ENCODE assay signal across 35 cellular contexts in genomic region chr7:78261739-78262138, GRCh38.
"Had no signal": no experiment of that assay in that cellular context is flagged by ENCODE, and none has a peak within 500 bp of the region (broad histone marks: within the 10 kb centered on the region; RNA-seq: fewer than 3 reads in every experiment).

No MANE protein-coding gene starts in this region.

- ATAC-seq: activated naive CD4-positive, alpha-beta T cell treated with anti-CD3 and anti-CD28 coated beads, Interleukin-2, amount 50 U/mL, for 72 hours; activated naive CD8-positive, alpha-beta T cell treated with anti-CD3 and anti-CD28 coated beads, Interleukin-2, amount 50 U/mL, for 24 hours; activated T-cell treated with anti-CD3 and anti-CD28 coated beads, Interleukin-2, amount 50 U/mL, for 4 hours; activated T-cell treated with anti-CD3 and anti-CD28 coated beads, Interleukin-2, amount 50 U/mL, for 72 hours; activated T-helper 17 cell treated with anti-CD3 and anti-CD28 coated beads, Interleukin-2, amount 50 U/mL, for 72 hours; body of pancreas had no signal

- H3K4me3 ChIP-seq: adrenal gland, ascending aorta, body of pancreas, breast epithelium, cardiac muscle cell had no signal

- H3K4me3 Mint-ChIP-seq: activated naive CD4-positive, alpha-beta T cell treated with anti-CD3 and anti-CD28 coated beads for 36 hours; activated naive CD4-positive, alpha-beta T cell treated with anti-CD3 and anti-CD28 coated beads, Interleukin-2, amount 10 ng/mL, durations not matched to agents 7 days and 5 days; activated naive CD4-positive, alpha-beta T cell treated with anti-CD3 and anti-CD28 coated beads, Interleukin-2, amount 50 U/mL, for 24 hours; activated naive CD8-positive, alpha-beta T cell; activated naive CD8-positive, alpha-beta T cell treated with anti-CD3 and anti-CD28 coated beads for 36 hours; activated naive CD8-positive, alpha-beta T cell treated with anti-CD3 and anti-CD28 coated beads, Interleukin-2, amount 10 ng/mL, durations not matched to agents 7 days and 5 days; activated naive CD8-positive, alpha-beta T cell treated with anti-CD3 and anti-CD28 coated beads, Interleukin-2, amount 50 U/mL, for 24 hours; activated T-cell treated with anti-CD3 and anti-CD28 coated beads, Interleukin-2, amount 50 U/mL, for 4 hours; activated T-cell treated with anti-CD3 and anti-CD28 coated beads, Interleukin-2, amount 50 U/mL, for 72 hours; activated T-helper 1 cell treated with anti-CD3 and anti-CD28 coated beads, Interleukin-12 subunit alpha, Interleukin-12 subunit beta, Interleukin-2, Interleukin-4 antibody, amounts not matched to agents 30 ng/mL and 10 ng/mL and 1 ng/mL, durations not matched to agents 14 hours and 24 hours and 36 hours; activated T-helper 17 cell treated with anti-CD3 and anti-CD28 coated beads, Interleukin-2, amount 50 U/mL, for 72 hours; brain; central memory CD8-positive, alpha-beta T cell had no signal

- H3K36me3 ChIP-seq: adrenal gland, ascending aorta, brain microvascular endothelial cell, breast epithelium, cardiac muscle cell had no signal

- H3K4me1 ChIP-seq: adrenal gland, ascending aorta, breast epithelium had no signal

- H3K27ac Mint-ChIP-seq: activated naive CD4-positive, alpha-beta T cell treated with anti-CD3 and anti-CD28 coated beads for 36 hours; activated naive CD4-positive, alpha-beta T cell treated with anti-CD3 and anti-CD28 coated beads, Interleukin-2, amount 10 ng/mL, durations not matched to agents 7 days and 5 days; activated naive CD4-positive, alpha-beta T cell treated with anti-CD3 and anti-CD28 coated beads, Interleukin-2, amount 50 U/mL, for 24 hours; activated naive CD4-positive, alpha-beta T cell treated with anti-CD3 and anti-CD28 coated beads, Interleukin-2, amount 50 U/mL, for 72 hours; activated naive CD8-positive, alpha-beta T cell; activated naive CD8-positive, alpha-beta T cell treated with anti-CD3 and anti-CD28 coated beads for 36 hours; activated naive CD8-positive, alpha-beta T cell treated with anti-CD3 and anti-CD28 coated beads, Interleukin-2, amount 10 ng/mL, durations not matched to agents 7 days and 5 days; activated naive CD8-positive, alpha-beta T cell treated with anti-CD3 and anti-CD28 coated beads, Interleukin-2, amount 50 U/mL, for 24 hours; activated T-cell treated with anti-CD3 and anti-CD28 coated beads, Interleukin-2, amount 50 U/mL, for 72 hours; activated T-helper 1 cell treated with anti-CD3 and anti-CD28 coated beads, Interleukin-12 subunit alpha, Interleukin-12 subunit beta, Interleukin-2, Interleukin-4 antibody, amounts not matched to agents 30 ng/mL and 10 ng/mL and 1 ng/mL, durations not matched to agents 14 hours and 24 hours and 36 hours; activated T-helper 17 cell treated with anti-CD3 and anti-CD28 coated beads, Interleukin-2, amount 50 U/mL, for 72 hours; activated T-helper 2 cell treated with anti-CD3 and anti-CD28 coated beads, Interferon-gamma antibody, Interleukin-2, Interleukin-4, amounts not matched to agents 10 μg/mL and 5 μg/mL and 100 μg/mL, durations not matched to agents 14 hours and 24 hours and 36 hours had no signal

- H3K27me3 ChIP-seq: adrenal gland, ascending aorta, body of pancreas, brain microvascular endothelial cell, breast epithelium, cardiac muscle cell had no signal

- H3K9me3 ChIP-seq: adrenal gland, ascending aorta, body of pancreas, breast epithelium had no signal

- H3K27me3 Mint-ChIP-seq: activated naive CD4-positive, alpha-beta T cell treated with anti-CD3 and anti-CD28 coated beads, Interleukin-2, amount 10 ng/mL, durations not matched to agents 7 days and 5 days; activated naive CD4-positive, alpha-beta T cell treated with anti-CD3 and anti-CD28 coated beads, Interleukin-2, amount 50 U/mL, for 24 hours; activated naive CD8-positive, alpha-beta T cell; activated naive CD8-positive, alpha-beta T cell treated with anti-CD3 and anti-CD28 coated beads for 36 hours; activated naive CD8-positive, alpha-beta T cell treated with anti-CD3 and anti-CD28 coated beads, Interleukin-2, amount 10 ng/mL, durations not matched to agents 7 days and 5 days; activated naive CD8-positive, alpha-beta T cell treated with anti-CD3 and anti-CD28 coated beads, Interleukin-2, amount 50 U/mL, for 24 hours; brain; central memory CD8-positive, alpha-beta T cell had no signal

- H3K9me3 Mint-ChIP-seq: activated naive CD4-positive, alpha-beta T cell treated with anti-CD3 and anti-CD28 coated beads for 36 hours; activated naive CD4-positive, alpha-beta T cell treated with anti-CD3 and anti-CD28 coated beads, Interleukin-2, amount 10 ng/mL, durations not matched to agents 7 days and 5 days; activated naive CD8-positive, alpha-beta T cell treated with anti-CD3 and anti-CD28 coated beads for 36 hours; activated naive CD8-positive, alpha-beta T cell treated with anti-CD3 and anti-CD28 coated beads, Interleukin-2, amount 10 ng/mL, durations not matched to agents 7 days and 5 days; activated naive CD8-positive, alpha-beta T cell treated with anti-CD3 and anti-CD28 coated beads, Interleukin-2, amount 50 U/mL, for 24 hours; activated T-helper 1 cell treated with anti-CD3 and anti-CD28 coated beads, Interleukin-12 subunit alpha, Interleukin-12 subunit beta, Interleukin-2, Interleukin-4 antibody, amounts not matched to agents 30 ng/mL and 10 ng/mL and 1 ng/mL, durations not matched to agents 14 hours and 24 hours and 36 hours; activated T-helper 17 cell treated with anti-CD3 and anti-CD28 coated beads, Interleukin-2, amount 50 U/mL, for 72 hours; activated T-helper 2 cell treated with anti-CD3 and anti-CD28 coated beads, Interferon-gamma antibody, Interleukin-2, Interleukin-4, amounts not matched to agents 10 μg/mL and 5 μg/mL and 100 μg/mL, durations not matched to agents 14 hours and 24 hours and 36 hours; brain; central memory CD8-positive, alpha-beta T cell had no signal

- H3K36me3 Mint-ChIP-seq: activated naive CD4-positive, alpha-beta T cell treated with anti-CD3 and anti-CD28 coated beads, Interleukin-2, amount 10 ng/mL, durations not matched to agents 7 days and 5 days; activated naive CD4-positive, alpha-beta T cell treated with anti-CD3 and anti-CD28 coated beads, Interleukin-2, amount 50 U/mL, for 24 hours; activated naive CD4-positive, alpha-beta T cell treated with anti-CD3 and anti-CD28 coated beads, Interleukin-2, amount 50 U/mL, for 72 hours; activated naive CD8-positive, alpha-beta T cell; activated naive CD8-positive, alpha-beta T cell treated with anti-CD3 and anti-CD28 coated beads for 36 hours; activated naive CD8-positive, alpha-beta T cell treated with anti-CD3 and anti-CD28 coated beads, Interleukin-2, amount 10 ng/mL, durations not matched to agents 7 days and 5 days had no signal

- DNase-seq: activated effector memory CD4-positive, alpha-beta T cell treated with anti-CD3 and anti-CD28 coated beads, Interleukin-2, amount 50 U/mL, for 16 hours; activated effector memory CD4-positive, alpha-beta T cell treated with Interleukin-2 at 50 U/mL for 16 hours; activated gamma-delta T cell; activated gamma-delta T cell treated with Interleukin-2 at 50 U/mL for 16 hours; activated naive CD4-positive, alpha-beta T cell; activated naive CD4-positive, alpha-beta T cell treated with anti-CD3 and anti-CD28 coated beads for 36 hours; activated naive CD4-positive, alpha-beta T cell treated with anti-CD3 and anti-CD28 coated beads, Interleukin-2, amount 10 ng/mL, durations not matched to agents 7 days and 5 days; activated naive CD4-positive, alpha-beta T cell treated with anti-CD3 and anti-CD28 coated beads, Interleukin-2, amount 50 U/mL, for 16 hours; activated naive CD4-positive, alpha-beta T cell treated with Interleukin-2 at 50 U/mL for 16 hours; activated naive CD8-positive, alpha-beta T cell treated with anti-CD3 and anti-CD28 coated beads for 36 hours; activated naive CD8-positive, alpha-beta T cell treated with anti-CD3 and anti-CD28 coated beads, Interleukin-2, amount 10 ng/mL, durations not matched to agents 7 days and 5 days; activated naive CD8-positive, alpha-beta T cell treated with anti-CD3 and anti-CD28 coated beads, Interleukin-2, amount 50 U/mL, for 24 hours; activated T-cell treated with anti-CD3 and anti-CD28 coated beads, Interleukin-2, amount 50 U/mL, for 4 hours; activated T-cell treated with anti-CD3 and anti-CD28 coated beads, Interleukin-2, amount 50 U/mL, for 48 hours; activated T-cell treated with anti-CD3 and anti-CD28 coated beads, Interleukin-2, amount 50 U/mL, for 72 hours; adrenal gland; amniotic stem cell; amygdala; anterior cingulate cortex; aorta; body of pancreas; brain microvascular endothelial cell; central memory CD4-positive, alpha-beta T cell; cerebellar nuclear complex had no signal

- H3K27ac ChIP-seq: adrenal gland, ascending aorta, body of pancreas, brain microvascular endothelial cell, breast epithelium, cardiac muscle cell had no signal

- H3K4me1 Mint-ChIP-seq: activated naive CD4-positive, alpha-beta T cell treated with anti-CD3 and anti-CD28 coated beads, Interleukin-2, amount 10 ng/mL, durations not matched to agents 7 days and 5 days; activated naive CD4-positive, alpha-beta T cell treated with anti-CD3 and anti-CD28 coated beads, Interleukin-2, amount 50 U/mL, for 24 hours; activated naive CD8-positive, alpha-beta T cell treated with anti-CD3 and anti-CD28 coated beads for 36 hours; activated naive CD8-positive, alpha-beta T cell treated with anti-CD3 and anti-CD28 coated beads, Interleukin-2, amount 10 ng/mL, durations not matched to agents 7 days and 5 days; activated naive CD8-positive, alpha-beta T cell treated with anti-CD3 and anti-CD28 coated beads, Interleukin-2, amount 50 U/mL, for 24 hours; activated T-helper 17 cell treated with anti-CD3 and anti-CD28 coated beads, Interleukin-2, amount 50 U/mL, for 72 hours; central memory CD8-positive, alpha-beta T cell had no signal
